In the genomic region with DNA sequence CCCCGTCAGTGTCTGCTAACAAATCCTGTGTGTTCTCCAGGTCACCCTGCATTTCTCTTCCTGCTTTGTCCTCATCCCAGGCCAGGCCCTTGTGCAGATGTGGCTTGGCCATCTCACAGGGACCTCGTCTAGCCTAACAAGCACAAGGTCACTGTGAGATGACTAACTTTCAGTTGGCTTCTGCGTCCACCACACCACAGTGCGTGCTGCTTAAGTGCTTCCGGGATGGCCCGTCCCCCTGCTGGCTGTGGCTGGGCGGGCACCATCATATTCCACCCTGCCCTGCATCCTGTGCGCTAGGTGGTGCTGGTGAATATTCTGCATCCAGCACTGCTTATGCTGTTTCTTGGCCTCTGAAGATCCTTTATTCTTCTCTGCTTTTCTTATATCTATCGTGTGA, we compare ENCODE assay signal across 8 cellular contexts. TPM values are rescaled to one million over a fixed set of nuclear protein-coding genes. Genes with fewer than 3 reads are reported as not detected.
A peak's percentile ranks its signal among the peaks of the same experiment; 100 is the strongest.
DNase-seq lines count a peak whose midpoint lies in the region; ATAC-seq and TF ChIP-seq lines count a peak whose summit lies in the region.

No MANE protein-coding gene starts in this region.

- H3K4me1 ChIP-seq in Caco-2 (no peaks in the 10 kb centered on the region), SJCRH30 (peaks cover 30% of the 10 kb centered on the region)

- peak overlapping the region; percentile 42 for H3K27ac Mint-ChIP-seq in Caco-2 (ENCODE audit: unreplicated experiment)

- H3K36me3 Mint-ChIP-seq in Caco-2 (ENCODE audit: insufficient read depth, unreplicated experiment) = peaks cover 76% of the 10 kb centered on the region

- H3K9me3 Mint-ChIP-seq in Caco-2 (ENCODE audit: unreplicated experiment) = no peaks in the 10 kb centered on the region

- H3K9me3 ChIP-seq in Caco-2 = no peaks in the 10 kb centered on the region
- H3K9me3 ChIP-seq in SJCRH30 (replicated peaks) = no peaks in the 10 kb centered on the region

- TF ChIP-seq CTCF in Caco-2 (IDR thresholded peaks at IDR 0.05; ENCODE audit: insufficient read depth in 1 of 2, low read depth in 1 of 2, low read length in 1 of 2, severe bottlenecking in 1 of 2, unreplicated experiment in 1 of 2) (peak; percentile 31 to 57), astrocyte of the cerebellum (IDR thresholded peaks at IDR 0.05; ENCODE audit: low read depth, low read length, missing control alignments) (peak; percentile 41)

- no peaks in the 10 kb centered on the region for H3K4me1 Mint-ChIP-seq in Caco-2 (ENCODE audit: low read depth, unreplicated experiment)

- ATAC-seq in HG03045 (IDR thresholded peaks at IDR 0.05; ENCODE audit: unreplicated experiment) = peak; percentile 62

- no TSS peak for BruUV-seq in Caco-2 (replicated peaks; lab: Mats Ljungman, UMichigan)

- H3K27me3 ChIP-seq in Caco-2 (replicated peaks; ENCODE audit: control insufficient read depth, insufficient read depth, low read length) = no peaks in the 10 kb centered on the region
- no peaks in the 10 kb centered on the region for H3K27me3 ChIP-seq in SJCRH30

- H3K4me3 Mint-ChIP-seq in Caco-2 (ENCODE audit: unreplicated experiment) = no peak overlapping the region

- POLR2A ChIA-PET in Caco-2 (lab: Charles Lee) = no interaction called here

- H3K4me3 ChIP-seq in Caco-2 (ENCODE audit: low read depth, low read length) (no peak overlapping the region), astrocyte of the cerebellum (ENCODE audit: low read depth, low read length) (no peak overlapping the region), SJCRH30 (no peak overlapping the region)

- in situ Hi-C loops in astrocyte of the cerebellum (cut with HindIII; ENCODE audit: low sequenced_read_pairs) = no loop called here

- DNase-seq in Caco-2 (peak in 1 of 2 experiments; percentile 34), astrocyte of the cerebellum (ENCODE audit: low read depth) (no peak), mucosa of gallbladder (ENCODE audit: low spot score) (peak; percentile 23), SJCRH30 (no peak), head of caudate nucleus (no peak), OCI-M2 (lab: John Stamatoyannopoulos, UW; ENCODE audit: unreplicated experiment) (no peak)
- DNase-seq in activated CD4-positive, CD25-positive, alpha-beta regulatory T cell (lab: John Stamatoyannopoulos, UW) = no peak

- no peak overlapping the region for H3K27ac ChIP-seq in SJCRH30

- intact Hi-C loops in Caco-2 (cut with micrococcal nuclease; ENCODE audit: unreplicated experiment) = loop anchor here (5.0 kb wide), 1 partner anchor 211 kb away; no protein-coding TSS in a partner anchor
- intact Hi-C loops in head of caudate nucleus (cut with DNase I) = no loop called here

- no peaks in the 10 kb centered on the region; the same call in none of the 2 replicates for H3K36me3 ChIP-seq in Caco-2 (ENCODE audit: control insufficient read depth, insufficient read depth, low read length)
- H3K36me3 ChIP-seq in SJCRH30 = peaks cover 38% of the 10 kb centered on the region

- H3K27me3 Mint-ChIP-seq in Caco-2 (ENCODE audit: insufficient read depth, unreplicated experiment) = no peaks in the 10 kb centered on the region

- CTCF ChIA-PET in Caco-2 (lab: Charles Lee) = no interaction called here

RNA-seq across cellular contexts. Expression of a gene that starts 33.8 kb away (rescaled TPM):
- total RNA-seq in Caco-2 (2022) = 129 and 131 TPM in 2 replicates
- total RNA-seq in mucosa of gallbladder = 88.2 TPM
- 282 and 303 TPM in 2 replicates for total RNA-seq in SJCRH30 (2014; rRNA removed; shearing (Covaris generic))

RNA-seq across cellular contexts. Expression of a gene that starts 50.1 kb away (rescaled TPM):
- total RNA-seq in Caco-2 (2022) = 18.2 and 18.3 TPM in 2 replicates
- total RNA-seq in mucosa of gallbladder = 11.6 TPM
- 33.8 and 39.2 TPM in 2 replicates for total RNA-seq in SJCRH30 (2014; rRNA removed; shearing (Covaris generic))
